22 cellular contexts compared by ENCODE assay signal in genomic region chr2:75998451-75998850, GRCh38.
"Had no signal": no experiment of that assay in that cellular context is flagged by ENCODE, and none has a peak within 500 bp of the region (broad histone marks: within the 10 kb centered on the region; RNA-seq: fewer than 3 reads in every experiment).

No MANE protein-coding gene starts in this region.

- H3K4me3 ChIP-seq: ascending aorta, body of pancreas had no signal

- H3K9me3 ChIP-seq: ascending aorta had no signal

- H3K27me3 ChIP-seq: ascending aorta, body of pancreas had no signal

- H3K4me1 ChIP-seq: ascending aorta, body of pancreas had no signal

- H3K27ac ChIP-seq: ascending aorta, body of pancreas, VCaP had no signal

- ATAC-seq: activated naive CD4-positive, alpha-beta T cell treated with anti-CD3 and anti-CD28 coated beads, Interleukin-2, amount 50 U/mL, for 72 hours; activated naive CD8-positive, alpha-beta T cell treated with anti-CD3 and anti-CD28 coated beads, Interleukin-2, amount 50 U/mL, for 24 hours; activated T-cell treated with anti-CD3 and anti-CD28 coated beads, Interleukin-2, amount 50 U/mL, for 4 hours; body of pancreas; T-cell had no signal

- H3K36me3 ChIP-seq: ascending aorta had no signal

- DNase-seq: activated CD4-positive, alpha-beta memory T cell treated with anti-CD3 and anti-CD28 coated beads for 36 hours; activated CD4-positive, alpha-beta T cell treated with anti-CD3 and anti-CD28 coated beads, Interleukin-2, amount 10 ng/mL, durations not matched to agents 7 days and 5 days; activated CD4-positive, CD25-positive, alpha-beta regulatory T cell; activated CD8-positive, alpha-beta memory T cell treated with anti-CD3 and anti-CD28 coated beads for 24 hours; activated effector memory CD4-positive, alpha-beta T cell treated with anti-CD3 and anti-CD28 coated beads, Interleukin-2, amount 50 U/mL, for 16 hours; activated naive CD4-positive, alpha-beta T cell treated with Interleukin-2 at 50 U/mL for 16 hours; activated naive CD8-positive, alpha-beta T cell treated with anti-CD3 and anti-CD28 coated beads, Interleukin-2, amount 50 U/mL, for 24 hours; activated T-cell treated with anti-CD3 and anti-CD28 coated beads, Interleukin-2, amount 50 U/mL, for 4 hours; amniotic stem cell; body of pancreas; central memory CD4-positive, alpha-beta T cell; NCI-H1105 treated with DMSO at 0.1 percent for 48 hours; NCI-H1436 treated with DMSO at 0.1 percent for 48 hours; NCI-H187; NCI-H2081; NCI-H510A treated with DMSO at 0.1 percent for 48 hours; T-cell; T-helper 2 cell; T1000 had no signal
